In the genomic region with DNA sequence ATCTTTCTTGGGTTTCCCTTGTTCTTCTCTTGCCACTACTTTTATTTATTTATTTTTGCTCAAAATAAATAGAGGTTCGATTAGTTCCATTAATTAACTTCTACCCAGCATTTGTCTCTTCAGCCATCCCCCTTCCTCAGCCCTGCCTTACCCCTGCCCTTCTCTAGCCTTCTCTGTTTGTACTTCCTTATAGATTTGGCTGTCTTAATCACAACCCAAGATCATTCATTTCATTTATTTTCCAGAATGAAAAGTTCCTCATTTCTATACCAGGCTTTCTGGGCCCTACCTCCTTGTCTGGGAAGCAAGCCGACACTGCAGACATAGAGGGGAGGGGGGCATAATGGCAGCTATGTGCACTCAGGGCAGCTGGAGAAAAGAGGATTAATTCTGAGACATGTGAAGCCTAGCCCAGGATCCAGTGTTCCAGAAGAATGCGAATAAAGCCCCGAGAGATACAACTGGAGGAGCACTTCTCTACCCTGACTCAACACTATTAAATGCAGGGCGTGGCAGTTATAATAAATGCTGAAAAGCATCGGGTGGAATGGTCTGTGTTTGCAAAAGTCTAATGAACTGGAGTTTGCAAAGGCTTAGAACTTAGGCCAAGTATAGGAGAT, we compare ENCODE assay signal across 8 cellular contexts. TPM values are rescaled to one million over a fixed set of nuclear protein-coding genes. Genes with fewer than 3 reads are reported as not detected.
A peak's percentile ranks its signal among the peaks of the same experiment; 100 is the strongest.
DNase-seq lines count a peak whose midpoint lies in the region; ATAC-seq and TF ChIP-seq lines count a peak whose summit lies in the region.

No MANE protein-coding gene starts in this region.

- DNase-seq in AG04450 (ENCODE audit: low read depth, low spot score) (no peak), KBM-7 (peak; percentile 47), body of pancreas (no peak), memory B cell (ENCODE audit: low spot score in 2 of 2) (no peak), C1 segment of cervical spinal cord (lab: John Stamatoyannopoulos, UW) (no peak), NCI-H748 (lab: John Stamatoyannopoulos, UW; ENCODE audit: unreplicated experiment) (no peak)

- 53 to 55% methylated on average over 6 of the region's 6 CpGs for WGBS in body of pancreas, 2 donors

- peak overlapping the region; percentile 23 for H3K27ac ChIP-seq in AG04450 (ENCODE audit: low read depth, low read length)
- peak overlapping the region in 3 of 4 donors; percentile 45 to 83 (median 63) for H3K27ac ChIP-seq in body of pancreas

- no peak for ATAC-seq in body of pancreas
- peak; percentile 0 for ATAC-seq in memory B cell (ENCODE audit: low read depth)
- ATAC-seq in HG02642 (IDR thresholded peaks at IDR 0.05; ENCODE audit: poor library complexity, unreplicated experiment) = no peak
- no peak for ATAC-seq in GM18867 (IDR thresholded peaks at IDR 0.05; ENCODE audit: unreplicated experiment)

- H3K9me3 Mint-ChIP-seq in memory B cell = no peaks in the 10 kb centered on the region

- H3K4me3 ChIP-seq in AG04450 (ENCODE audit: low read depth, low read length) (no peak overlapping the region), body of pancreas (no peak overlapping the region)

- H3K27me3 ChIP-seq in AG04450 (ENCODE audit: control insufficient read depth, insufficient read depth, low read length) (no peaks in the 10 kb centered on the region), body of pancreas (no peaks in the 10 kb centered on the region)

- H3K9me3 ChIP-seq in AG04450 (ENCODE audit: control insufficient read depth, insufficient read depth, low read length) (no peaks in the 10 kb centered on the region), body of pancreas (no peaks in the 10 kb centered on the region)

- H3K36me3 Mint-ChIP-seq in memory B cell = peaks cover 2% of the 10 kb centered on the region

- POLR2A ChIA-PET in AG04450 (lab: Yijun Ruan, JAX) = no interaction called here

- peaks cover 62% of the 10 kb centered on the region for H3K4me1 Mint-ChIP-seq in memory B cell

- CTCF ChIA-PET in AG04450 (lab: Charles Lee) = interaction anchor here (0.6 kb wide), 2 partner anchors 62 to 358 kb away, joined by 3 to 6 read pairs; no protein-coding TSS in a partner anchor

- intact Hi-C loops in body of pancreas (cut with DNase I) = no loop called here

- no peak for TF ChIP-seq POLR2A in body of pancreas (IDR thresholded peaks at IDR 0.05)

- H3K4me1 ChIP-seq in body of pancreas = peaks cover 87% of the 10 kb centered on the region

- TF ChIP-seq CTCF in AG04450 (IDR thresholded peaks at IDR 0.05; ENCODE audit: low read depth, low read length) = no peak
- no peak for TF ChIP-seq CTCF in body of pancreas (IDR thresholded peaks at IDR 0.05)

- no peaks in the 10 kb centered on the region for H3K36me3 ChIP-seq in body of pancreas (replicated peaks in 1 of 2; ENCODE audit: insufficient read depth in 1 of 2, low read depth in 2 of 2)

- H3K27ac Mint-ChIP-seq in memory B cell = peak overlapping the region; percentile 100

- peak overlapping the region; percentile 74 for H3K4me3 Mint-ChIP-seq in memory B cell

- H3K27me3 Mint-ChIP-seq in memory B cell = no peaks in the 10 kb centered on the region

- in situ Hi-C loops in KBM-7 (cut with MboI; ENCODE audit: low pct_unique_long_range_greater_than_20kb, low sequenced_read_pairs) = no loop called here

RNA-seq across cellular contexts. Expression of gene PDCD4, which starts 6.4 kb away (rescaled TPM):
- 66.0 and 95.4 TPM in 2 replicates for polyA plus RNA-seq in AG04450 (2011; rRNA removed)
- polyA minus RNA-seq in AG04450 (2011; rRNA and poly(A)+ RNA removed) = 29.4 and 55.6 TPM in 2 replicates
- total RNA-seq in body of pancreas = 100 to 1,000 TPM; 332 to 458 TPM

RNA-seq across cellular contexts. Expression of gene BBIP1, which starts 53.7 kb away (rescaled TPM):
- polyA plus RNA-seq in AG04450 (2011; rRNA removed) = 29.9 and 41.5 TPM in 2 replicates
- polyA minus RNA-seq in AG04450 (2011; rRNA and poly(A)+ RNA removed) = 5.9 and 16.3 TPM in 2 replicates
- total RNA-seq in body of pancreas = 10 to 100 TPM in 1 of 2 donors, 1 to 10 TPM in 1; 2.0 to 22.3 TPM

RNA-seq across cellular contexts. Expression of gene SHOC2, which starts 54.1 kb away (rescaled TPM):
- 26.9 and 33.3 TPM in 2 replicates for polyA plus RNA-seq in AG04450 (2011; rRNA removed)
- polyA minus RNA-seq in AG04450 (2011; rRNA and poly(A)+ RNA removed) = 26.6 and 45.4 TPM in 2 replicates
- total RNA-seq in body of pancreas = 10 to 100 TPM; 24.1 to 26.0 TPM
